ENCODE assay signal across 16 cellular contexts in the genomic region with DNA sequence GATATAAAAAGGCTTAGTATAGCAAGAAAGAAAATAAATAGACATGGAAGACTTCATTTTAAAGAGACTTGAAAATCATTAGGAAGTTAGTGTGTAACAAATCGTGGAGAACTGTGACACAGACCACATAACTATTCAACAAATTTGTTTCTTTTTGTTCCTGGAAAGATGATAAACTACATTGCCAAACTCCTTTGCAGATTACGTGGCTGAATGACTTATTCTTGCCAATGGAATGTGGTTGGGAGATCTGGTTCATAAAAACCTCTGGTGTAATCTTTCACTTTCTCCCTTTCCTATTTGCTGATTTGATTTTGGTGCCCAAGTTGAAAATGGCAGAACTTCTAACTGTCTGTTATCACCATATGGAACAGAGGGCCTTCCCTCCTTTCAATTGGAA.
A peak's percentile ranks its signal among the peaks of the same experiment; 100 is the strongest.
DNase-seq lines count a peak whose midpoint lies in the region; ATAC-seq, FAIRE-seq and TF ChIP-seq lines count a peak whose summit lies in the region.
"Had no signal": no experiment of that assay in that cellular context is flagged by ENCODE, and none has a peak within 500 bp of the region (broad histone marks: within the 10 kb centered on the region; RNA-seq: fewer than 3 reads in every experiment).

No MANE protein-coding gene starts in this region.

- peak overlapping the region; percentile 9; the same call in 1 of the 2 replicates for H3K4me3 ChIP-seq in ACC112 (ENCODE audit: low read depth, low read length)
- no peak overlapping the region for H3K4me3 ChIP-seq in K562
- no peak overlapping the region for H3K4me3 ChIP-seq in keratinocyte (ENCODE audit: control insufficient read depth in 2 of 3, extremely low read depth in 1 of 3, insufficient read depth in 2 of 3, low read depth in 1 of 3, low read length in 3 of 3)

- POLR2A ChIA-PET in K562 (lab: Yijun Ruan, JAX) = no interaction called here

- peak overlapping the region; percentile 63 for H3K27ac ChIP-seq in ACC112 (ENCODE audit: low read depth, low read length)
- no peak overlapping the region for H3K27ac ChIP-seq in K562 (ENCODE audit: extremely low read depth, low read depth, low read length)
- no peak overlapping the region for H3K27ac ChIP-seq in keratinocyte (ENCODE audit: control insufficient read depth, insufficient read depth, low read length)

- no peak for TF ChIP-seq POLR2A in K562 (conservative IDR thresholded peaks at IDR 0.05)

- CTCF ChIA-PET in K562 (lab: Yijun Ruan, JAX; ENCODE audit: low intra/inter-chr PET ratio) = no interaction called here

- H3K36me3 ChIP-seq in ACC112 (ENCODE audit: insufficient read depth, low read length) (no peaks in the 10 kb centered on the region), K562 (ENCODE audit: control insufficient read depth, insufficient read depth, low read length) (no peaks in the 10 kb centered on the region), keratinocyte (ENCODE audit: control insufficient read depth in 2 of 2, extremely low read depth in 1 of 2, insufficient read depth in 2 of 2, low read length in 2 of 2) (no peaks in the 10 kb centered on the region)

- FAIRE-seq in K562 (lab: Jason Lieb, UNC) = no peak
- peak; percentile 44 for FAIRE-seq in keratinocyte (lab: Jason Lieb, UNC)
- FAIRE-seq: A204.1, small intestine had no signal

- H4K20me1 ChIP-seq in K562 (replicated peaks; ENCODE audit: control insufficient read depth, insufficient read depth, low read length) = no peaks in the 10 kb centered on the region
- no peaks in the 10 kb centered on the region for H4K20me1 ChIP-seq in keratinocyte (ENCODE audit: control insufficient read depth, extremely low read depth, insufficient read depth, low read length)

- in situ Hi-C loops in K562 (cut with MboI) = no loop called here

- H3K9me1 ChIP-seq in K562 (ENCODE audit: control insufficient read depth, insufficient read depth, low read length) (no peaks in the 10 kb centered on the region), keratinocyte (ENCODE audit: control insufficient read depth, extremely low read depth, insufficient read depth, low read length) (no peaks in the 10 kb centered on the region)

- no peak for TF ChIP-seq CTCF in K562 (IDR thresholded peaks at IDR 0.05 in 2 of 3, conservative IDR thresholded peaks at IDR 0.05 in 1 of 3; ENCODE audit: insufficient read depth in 2 of 3, low read depth in 1 of 3, low read length in 3 of 3)
- TF ChIP-seq CTCF in keratinocyte (optimal IDR thresholded peaks at IDR 0.05 in 1 of 3, IDR thresholded peaks at IDR 0.05 in 1 of 3, conservative IDR thresholded peaks at IDR 0.05 in 1 of 3; ENCODE audit: extremely low read depth in 1 of 3, insufficient read depth in 2 of 3, low read length in 3 of 3) = no peak

- H3K9me3 ChIP-seq in K562 (replicated peaks; ENCODE audit: control insufficient read depth, insufficient read depth, low read depth, low read length) (no peaks in the 10 kb centered on the region; the same call in 1 of the 2 replicates), keratinocyte (ENCODE audit: control insufficient read depth, low read depth, low read length) (no peaks in the 10 kb centered on the region)

- no peaks in the 10 kb centered on the region for H3K79me2 ChIP-seq in ACC112 (ENCODE audit: control insufficient read depth, insufficient read depth, low read length, unreplicated experiment)
- no peaks in the 10 kb centered on the region for H3K79me2 ChIP-seq in K562 (ENCODE audit: control insufficient read depth, insufficient read depth, low read length)
- H3K79me2 ChIP-seq in keratinocyte (ENCODE audit: control insufficient read depth, insufficient read depth, low read length) = no peaks in the 10 kb centered on the region

- no peak for TF ChIP-seq RAD21 in K562 (CRISPR knock-in tag; conservative IDR thresholded peaks at IDR 0.05 in 1 of 2, IDR thresholded peaks at IDR 0.05 in 1 of 2)

- BruUV-seq in K562 (replicated peaks; lab: Mats Ljungman, UMichigan) = no TSS peak

- no peak for ATAC-seq in K562
- ATAC-seq in HG03095 (IDR thresholded peaks at IDR 0.05; ENCODE audit: unreplicated experiment) = no peak
- ATAC-seq: left lobe of liver had no signal

- H3K9ac ChIP-seq in K562 (ENCODE audit: insufficient read depth in 1 of 2, low read depth in 2 of 2, low read length in 2 of 2) (no peak overlapping the region), keratinocyte (ENCODE audit: control insufficient read depth, extremely low read depth, insufficient read depth, low read length) (no peak overlapping the region)

- TF ChIP-seq EP300 in K562 (IDR thresholded peaks at IDR 0.05; ENCODE audit: low read length) = no peak

- H3K4me1 ChIP-seq in ACC112 (ENCODE audit: control insufficient read depth, insufficient read depth, low read length, unreplicated experiment) (peaks cover 14% of the 10 kb centered on the region), K562 (replicated peaks in 1 of 2; ENCODE audit: control insufficient read depth in 2 of 2, insufficient read depth in 2 of 2, low read length in 2 of 2) (no peaks in the 10 kb centered on the region), keratinocyte (ENCODE audit: control insufficient read depth, extremely low read depth, insufficient read depth, low read length) (no peaks in the 10 kb centered on the region)

- dilution Hi-C loops in keratinocyte (cut with MboI; ENCODE audit: extremely low pct_ligation_motif_present, low sequenced_read_pairs) = no loop called here

- H3K27me3 ChIP-seq in ACC112 (ENCODE audit: insufficient read depth, low read length) = no peaks in the 10 kb centered on the region
- no peaks in the 10 kb centered on the region for H3K27me3 ChIP-seq in K562 (ENCODE audit: control insufficient read depth in 2 of 2, insufficient read depth in 2 of 2, low read length in 2 of 2)
- H3K27me3 ChIP-seq in keratinocyte (ENCODE audit: control insufficient read depth, extremely low read depth, insufficient read depth, low read length) = no peaks in the 10 kb centered on the region

- H2AFZ ChIP-seq in ACC112 (ENCODE audit: low read length, unreplicated experiment) (peak overlapping the region; percentile 60), K562 (ENCODE audit: low read depth, low read length) (peak overlapping the region; percentile 60), keratinocyte (ENCODE audit: control insufficient read depth, low read length) (no peak overlapping the region)

- H3K4me2 ChIP-seq in K562 (ENCODE audit: insufficient read depth, low read length) (no peak overlapping the region), keratinocyte (ENCODE audit: control insufficient read depth, extremely low read depth, insufficient read depth, low read depth, low read length) (no peak overlapping the region)

- DNase-seq in HT1080 (ENCODE audit: low read depth) (peak; percentile 63), K562 (ENCODE audit: extremely low read depth in 1 of 4, low spot score in 3 of 4) (no peak), keratinocyte (ENCODE audit: low read depth, low spot score) (no peak), ureter (ENCODE audit: low spot score) (no peak), NCI-H524 (lab: John Stamatoyannopoulos, UW) (no peak), NOMO-1 treated with dmso at 0.1 percent for 144 hours (lab: John Stamatoyannopoulos, UW; ENCODE audit: unreplicated experiment) (no peak)
- DNase-seq: activated gamma-delta T cell treated with Interleukin-2 at 50 U/mL for 16 hours, NCI-H1048, NCI-H2227 treated with DMSO at 0.1 percent for 48 hours, nephron progenitor cell, small intestine, T-helper 9 cell had no signal

- WGBS in K562 (ENCODE audit: insufficient coverage, low coverage, missing lambda C conversion rate) = 6% methylated on average over 2 of the region's 2 CpGs

- intact Hi-C loops in K562 (cut with micrococcal nuclease) = no loop called here

TF ChIP-seq in K562, 482 proteins besides CTCF, POLR2A, EP300 and RAD21:
- TF ChIP-seq HMG20B (CRISPR knock-in tag; IDR thresholded peaks at IDR 0.05) (no peak), ZNF764 (CRISPR knock-in tag; IDR thresholded peaks at IDR 0.05; ENCODE audit: low read depth) (no peak)
